In genomic region chr19:39507715-39508364, GRCh38 we compare ENCODE assay signal across 1 cellular context.
TF ChIP-seq lines count a peak whose summit lies in the region.

No MANE protein-coding gene starts in this region.

TF ChIP-seq in A549, 52 proteins besides CTCF, POLR2A, EP300 and RAD21:
- peak; percentile 1; the same call in 1 of the 2 replicates for TF ChIP-seq RNF2 (IDR thresholded peaks at IDR 0.05; ENCODE audit: borderline replicate concordance, low read depth)
- TF ChIP-seq USF2 (IDR thresholded peaks at IDR 0.05): no peak
- no peak for TF ChIP-seq JUNB (IDR thresholded peaks at IDR 0.05)
- TF ChIP-seq RCOR1 (IDR thresholded peaks at IDR 0.05; ENCODE audit: low read depth, low read length): 0 out of 2 replicates have a peak, but pooled peaks have one; percentile 27
